ENCODE assay signal across 2 cellular contexts in the genomic region with DNA sequence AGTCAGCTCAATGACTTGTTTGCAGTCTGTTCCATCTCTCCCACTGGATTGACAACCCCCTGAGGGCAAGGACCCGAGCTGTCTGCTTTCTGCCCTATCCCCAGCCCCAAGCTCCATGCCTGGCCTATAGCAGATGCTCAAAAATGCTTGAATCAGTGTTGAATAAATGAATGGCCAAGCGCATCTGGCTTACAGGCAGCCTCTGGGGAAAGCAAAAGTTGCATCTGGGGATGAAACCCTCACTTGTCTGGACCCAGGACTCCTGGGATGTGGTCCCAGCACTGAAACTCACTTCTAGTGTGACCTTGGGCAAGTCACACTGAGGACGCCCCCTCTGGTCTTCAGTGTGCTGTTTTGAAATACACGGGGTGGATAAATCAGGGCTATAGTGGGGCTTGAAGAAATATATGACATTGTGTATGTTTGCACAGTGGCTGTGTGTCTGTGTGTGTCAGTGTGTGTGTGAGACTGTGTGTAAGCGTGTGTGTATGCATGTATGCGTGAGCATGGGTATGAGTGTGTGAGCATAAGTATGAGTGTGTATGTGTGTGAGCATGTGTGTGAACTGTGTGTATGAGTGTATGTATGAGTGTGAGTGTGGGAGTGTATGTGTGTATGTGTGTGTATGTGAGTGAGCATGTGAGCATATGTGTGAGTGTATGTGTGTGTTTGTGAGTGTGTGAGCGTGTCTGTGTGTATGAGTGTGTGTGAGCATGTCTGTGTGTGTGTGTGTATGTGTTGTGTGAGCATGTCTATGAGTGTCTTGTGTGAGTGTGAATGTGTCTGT.
TF ChIP-seq lines count a peak whose summit lies in the region.

No MANE protein-coding gene starts in this region.

TF ChIP-seq in HepG2, 621 proteins besides CTCF, POLR2A, EP300 and RAD21 (continues in another document):
- no peak for TF ChIP-seq RFX5 (IDR thresholded peaks at IDR 0.05; ENCODE audit: low read depth, low read length)
- TF ChIP-seq YEATS2 (CRISPR knock-in tag; IDR thresholded peaks at IDR 0.05; ENCODE audit: borderline replicate concordance) = no peak
- no peak for TF ChIP-seq MTF2 (CRISPR knock-in tag; IDR thresholded peaks at IDR 0.05; ENCODE audit: borderline replicate concordance)
- TF ChIP-seq, protein P1, sequence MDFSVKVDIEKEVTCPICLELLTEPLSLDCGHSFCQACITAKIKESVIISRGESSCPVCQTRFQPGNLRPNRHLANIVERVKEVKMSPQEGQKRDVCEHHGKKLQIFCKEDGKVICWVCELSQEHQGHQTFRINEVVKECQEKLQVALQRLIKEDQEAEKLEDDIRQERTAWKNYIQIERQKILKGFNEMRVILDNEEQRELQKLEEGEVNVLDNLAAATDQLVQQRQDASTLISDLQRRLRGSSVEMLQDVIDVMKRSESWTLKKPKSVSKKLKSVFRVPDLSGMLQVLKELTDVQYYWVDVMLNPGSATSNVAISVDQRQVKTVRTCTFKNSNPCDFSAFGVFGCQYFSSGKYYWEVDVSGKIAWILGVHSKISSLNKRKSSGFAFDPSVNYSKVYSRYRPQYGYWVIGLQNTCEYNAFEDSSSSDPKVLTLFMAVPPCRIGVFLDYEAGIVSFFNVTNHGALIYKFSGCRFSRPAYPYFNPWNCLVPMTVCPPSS (IDR thresholded peaks at IDR 0.05) = peak; percentile 18; the same call in 1 of the 2 replicates
- TF ChIP-seq ZBTB3 (CRISPR knock-in tag; IDR thresholded peaks at IDR 0.05; ENCODE audit: borderline replicate concordance, low read depth) = no peak
- no peak for TF ChIP-seq NFE2 (CRISPR knock-in tag; IDR thresholded peaks at IDR 0.05)
- TF ChIP-seq HMG20B (CRISPR knock-in tag; conservative IDR thresholded peaks at IDR 0.05) = no peak
- TF ChIP-seq ZNF83 (CRISPR knock-in tag; IDR thresholded peaks at IDR 0.05; ENCODE audit: borderline replicate concordance) = no peak
- TF ChIP-seq KDM2A (CRISPR knock-in tag; IDR thresholded peaks at IDR 0.05; ENCODE audit: borderline replicate concordance, low read depth) = no peak
- TF ChIP-seq ZNF747 (CRISPR knock-in tag; IDR thresholded peaks at IDR 0.05; ENCODE audit: borderline replicate concordance) = no peak
- TF ChIP-seq ZNF772 (CRISPR knock-in tag; IDR thresholded peaks at IDR 0.05) = no peak
- no peak for TF ChIP-seq ZFP41 (CRISPR knock-in tag; IDR thresholded peaks at IDR 0.05; ENCODE audit: borderline replicate concordance)
- no peak for TF ChIP-seq MAZ (IDR thresholded peaks at IDR 0.05; ENCODE audit: borderline replicate concordance, low read depth, low read length)
- no peak for TF ChIP-seq MAZ (CRISPR knock-in tag; IDR thresholded peaks at IDR 0.05; ENCODE audit: low read depth)
- TF ChIP-seq ARNT (IDR thresholded peaks at IDR 0.05) = no peak
- TF ChIP-seq, protein P2, sequence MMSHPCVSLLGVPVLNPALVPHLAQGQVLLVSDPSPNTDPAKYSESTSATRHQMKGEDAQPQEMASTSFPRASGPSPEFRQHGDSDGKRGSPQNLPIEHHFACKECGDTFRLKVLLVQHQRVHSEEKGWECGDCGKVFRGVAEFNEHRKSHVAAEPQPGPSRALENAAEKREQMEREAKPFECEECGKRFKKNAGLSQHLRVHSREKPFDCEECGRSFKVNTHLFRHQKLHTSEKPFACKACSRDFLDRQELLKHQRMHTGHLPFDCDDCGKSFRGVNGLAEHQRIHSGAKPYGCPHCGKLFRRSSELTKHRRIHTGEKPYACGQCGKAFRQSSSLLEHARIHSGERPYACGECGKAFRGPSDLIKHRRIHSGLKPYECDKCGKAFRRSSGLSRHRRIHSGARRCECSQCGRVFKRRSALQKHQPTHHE (CRISPR knock-in tag; IDR thresholded peaks at IDR 0.05; ENCODE audit: borderline replicate concordance) = no peak
- TF ChIP-seq FOXP1 (IDR thresholded peaks at IDR 0.05) = peak; percentile 36; the same call in 1 of the 2 replicates
- no peak for TF ChIP-seq FOXP1 (CRISPR knock-in tag; IDR thresholded peaks at IDR 0.05)
- no peak for TF ChIP-seq NR1H2 (CRISPR knock-in tag; IDR thresholded peaks at IDR 0.05; ENCODE audit: borderline replicate concordance, low read depth)
- TF ChIP-seq, protein P3, sequence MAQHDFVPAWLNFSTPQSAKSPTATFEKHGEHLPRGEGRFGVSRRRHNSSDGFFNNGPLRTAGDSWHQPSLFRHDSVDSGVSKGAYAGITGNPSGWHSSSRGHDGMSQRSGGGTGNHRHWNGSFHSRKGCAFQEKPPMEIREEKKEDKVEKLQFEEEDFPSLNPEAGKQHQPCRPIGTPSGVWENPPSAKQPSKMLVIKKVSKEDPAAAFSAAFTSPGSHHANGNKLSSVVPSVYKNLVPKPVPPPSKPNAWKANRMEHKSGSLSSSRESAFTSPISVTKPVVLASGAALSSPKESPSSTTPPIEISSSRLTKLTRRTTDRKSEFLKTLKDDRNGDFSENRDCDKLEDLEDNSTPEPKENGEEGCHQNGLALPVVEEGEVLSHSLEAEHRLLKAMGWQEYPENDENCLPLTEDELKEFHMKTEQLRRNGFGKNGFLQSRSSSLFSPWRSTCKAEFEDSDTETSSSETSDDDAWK (CRISPR knock-in tag; IDR thresholded peaks at IDR 0.05) = no peak
- no peak for TF ChIP-seq FOXJ3 (CRISPR knock-in tag; IDR thresholded peaks at IDR 0.05; ENCODE audit: borderline replicate concordance)
- TF ChIP-seq, protein P4, sequence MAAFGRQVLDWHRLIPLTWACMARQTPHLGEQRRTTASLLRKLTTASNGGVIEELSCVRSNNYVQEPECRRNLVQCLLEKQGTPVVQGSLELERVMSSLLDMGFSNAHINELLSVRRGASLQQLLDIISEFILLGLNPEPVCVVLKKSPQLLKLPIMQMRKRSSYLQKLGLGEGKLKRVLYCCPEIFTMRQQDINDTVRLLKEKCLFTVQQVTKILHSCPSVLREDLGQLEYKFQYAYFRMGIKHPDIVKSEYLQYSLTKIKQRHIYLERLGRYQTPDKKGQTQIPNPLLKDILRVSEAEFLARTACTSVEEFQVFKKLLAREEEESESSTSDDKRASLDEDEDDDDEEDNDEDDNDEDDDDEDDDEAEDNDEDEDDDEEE (CRISPR knock-in tag; IDR thresholded peaks at IDR 0.05) = no peak
- TF ChIP-seq, protein P5, sequence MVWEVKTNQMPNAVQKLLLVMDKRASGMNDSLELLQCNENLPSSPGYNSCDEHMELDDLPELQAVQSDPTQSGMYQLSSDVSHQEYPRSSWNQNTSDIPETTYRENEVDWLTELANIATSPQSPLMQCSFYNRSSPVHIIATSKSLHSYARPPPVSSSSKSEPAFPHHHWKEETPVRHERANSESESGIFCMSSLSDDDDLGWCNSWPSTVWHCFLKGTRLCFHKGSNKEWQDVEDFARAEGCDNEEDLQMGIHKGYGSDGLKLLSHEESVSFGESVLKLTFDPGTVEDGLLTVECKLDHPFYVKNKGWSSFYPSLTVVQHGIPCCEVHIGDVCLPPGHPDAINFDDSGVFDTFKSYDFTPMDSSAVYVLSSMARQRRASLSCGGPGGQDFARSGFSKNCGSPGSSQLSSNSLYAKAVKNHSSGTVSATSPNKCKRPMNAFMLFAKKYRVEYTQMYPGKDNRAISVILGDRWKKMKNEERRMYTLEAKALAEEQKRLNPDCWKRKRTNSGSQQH (CRISPR knock-in tag; IDR thresholded peaks at IDR 0.05; ENCODE audit: low read depth) = no peak
- TF ChIP-seq, protein P6, sequence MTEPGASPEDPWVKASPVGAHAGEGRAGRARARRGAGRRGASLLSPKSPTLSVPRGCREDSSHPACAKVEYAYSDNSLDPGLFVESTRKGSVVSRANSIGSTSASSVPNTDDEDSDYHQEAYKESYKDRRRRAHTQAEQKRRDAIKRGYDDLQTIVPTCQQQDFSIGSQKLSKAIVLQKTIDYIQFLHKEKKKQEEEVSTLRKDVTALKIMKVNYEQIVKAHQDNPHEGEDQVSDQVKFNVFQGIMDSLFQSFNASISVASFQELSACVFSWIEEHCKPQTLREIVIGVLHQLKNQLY (CRISPR knock-in tag; IDR thresholded peaks at IDR 0.05) = no peak
- TF ChIP-seq NBN (conservative IDR thresholded peaks at IDR 0.05) = 0 out of 2 replicates have a peak, but pooled peaks have one; percentile 62
- TF ChIP-seq ATM (IDR thresholded peaks at IDR 0.05; ENCODE audit: borderline replicate concordance) = 0 out of 2 replicates have a peak, but pooled peaks have one; percentile 8

TF ChIP-seq in GM12878, 131 proteins besides CTCF, POLR2A, EP300 and RAD21:
- TF ChIP-seq, protein P7, sequence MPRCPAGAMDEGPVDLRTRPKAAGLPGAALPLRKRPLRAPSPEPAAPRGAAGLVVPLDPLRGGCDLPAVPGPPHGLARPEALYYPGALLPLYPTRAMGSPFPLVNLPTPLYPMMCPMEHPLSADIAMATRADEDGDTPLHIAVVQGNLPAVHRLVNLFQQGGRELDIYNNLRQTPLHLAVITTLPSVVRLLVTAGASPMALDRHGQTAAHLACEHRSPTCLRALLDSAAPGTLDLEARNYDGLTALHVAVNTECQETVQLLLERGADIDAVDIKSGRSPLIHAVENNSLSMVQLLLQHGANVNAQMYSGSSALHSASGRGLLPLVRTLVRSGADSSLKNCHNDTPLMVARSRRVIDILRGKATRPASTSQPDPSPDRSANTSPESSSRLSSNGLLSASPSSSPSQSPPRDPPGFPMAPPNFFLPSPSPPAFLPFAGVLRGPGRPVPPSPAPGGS (IDR thresholded peaks at IDR 0.05; ENCODE audit: borderline replicate concordance, insufficient read depth, low read depth, low read length, poor library complexity, severe bottlenecking) = peak; percentile 86
- TF ChIP-seq TARDBP (IDR thresholded peaks at IDR 0.05; ENCODE audit: borderline replicate concordance) (no peak), CEBPB (IDR thresholded peaks at IDR 0.05; ENCODE audit: borderline replicate concordance in 1 of 2, low read depth in 2 of 2, low read length in 2 of 2) (no peak), NFXL1 (IDR thresholded peaks at IDR 0.05; ENCODE audit: borderline replicate concordance) (no peak), TBL1XR1 (IDR thresholded peaks at IDR 0.05; ENCODE audit: low read depth, low read length) (no peak), NFIC (IDR thresholded peaks at IDR 0.05; ENCODE audit: low read depth, low read length) (0 out of 2 replicates have a peak, but pooled peaks have one; percentile 23), MTA3 (IDR thresholded peaks at IDR 0.05; ENCODE audit: borderline replicate concordance, low read length) (no peak), HCFC1 (IDR thresholded peaks at IDR 0.05; ENCODE audit: low read length) (no peak)
- TF ChIP-seq, protein P8, sequence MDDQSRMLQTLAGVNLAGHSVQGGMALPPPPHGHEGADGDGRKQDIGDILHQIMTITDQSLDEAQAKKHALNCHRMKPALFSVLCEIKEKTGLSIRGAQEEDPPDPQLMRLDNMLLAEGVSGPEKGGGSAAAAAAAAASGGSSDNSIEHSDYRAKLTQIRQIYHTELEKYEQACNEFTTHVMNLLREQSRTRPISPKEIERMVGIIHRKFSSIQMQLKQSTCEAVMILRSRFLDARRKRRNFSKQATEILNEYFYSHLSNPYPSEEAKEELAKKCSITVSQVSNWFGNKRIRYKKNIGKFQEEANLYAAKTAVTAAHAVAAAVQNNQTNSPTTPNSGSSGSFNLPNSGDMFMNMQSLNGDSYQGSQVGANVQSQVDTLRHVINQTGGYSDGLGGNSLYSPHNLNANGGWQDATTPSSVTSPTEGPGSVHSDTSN (IDR thresholded peaks at IDR 0.05; ENCODE audit: insufficient replicate concordance, low read depth, low read length) = peak; percentile 2
